8 cellular contexts compared by ENCODE assay signal in genomic region chr15:30833349-30833748, GRCh38.
A peak's percentile ranks its signal among the peaks of the same experiment; 100 is the strongest.
DNase-seq lines count a peak whose midpoint lies in the region; ATAC-seq, FAIRE-seq and TF ChIP-seq lines count a peak whose summit lies in the region.
"Not testable (repeated sequence)": the region's sequence is repeated elsewhere in the genome, so short reads cannot be mapped to it uniquely, and the experiment has no call there.

No MANE protein-coding gene starts in this region.

- not testable (repeated sequence) for H3K27me3 ChIP-seq in CD4-positive, alpha-beta T cell (ENCODE audit: control insufficient read depth, insufficient read depth, low read length); bronchial epithelial cell (ENCODE audit: control insufficient read depth, insufficient read depth, low read length)

- H3K36me3 Mint-ChIP-seq in CD4-positive, alpha-beta T cell (ENCODE audit: low read depth); T-cell; activated CD8-positive, alpha-beta memory T cell treated with anti-CD3 and anti-CD28 coated beads, Interleukin-2, amount 10 ng/mL, durations not matched to agents 7 days and 5 days: not testable (repeated sequence)
- peaks cover 51% of the 10 kb centered on the region for H3K36me3 Mint-ChIP-seq in activated CD4-positive, alpha-beta T cell treated with anti-CD3 and anti-CD28 coated beads, Interleukin-2, amount 10 ng/mL, durations not matched to agents 24 days and 14 days (ENCODE audit: low read depth)

- H3K27me3 Mint-ChIP-seq in CD4-positive, alpha-beta T cell; T-cell; activated CD4-positive, alpha-beta T cell treated with anti-CD3 and anti-CD28 coated beads, Interleukin-2, amount 10 ng/mL, durations not matched to agents 24 days and 14 days; activated CD8-positive, alpha-beta memory T cell treated with anti-CD3 and anti-CD28 coated beads, Interleukin-2, amount 10 ng/mL, durations not matched to agents 7 days and 5 days: not testable (repeated sequence)

- H3K4me3 ChIP-seq in bronchial epithelial cell (ENCODE audit: low read depth, low read length); mucosa of descending colon: not testable (repeated sequence)

- intact Hi-C loops in CD4-positive, alpha-beta T cell (cut with DNase I, micrococcal nuclease); activated CD4-positive, alpha-beta T cell treated with anti-CD3 and anti-CD28 coated beads, Interleukin-2, amount 10 ng/mL, durations not matched to agents 24 days and 14 days (cut with micrococcal nuclease); mucosa of descending colon (cut with DNase I, micrococcal nuclease): not testable (repeated sequence)

- DNase-seq in CD4-positive, alpha-beta T cell = peak in 2 of 10 experiments; percentile 28 to 32
- peak in 19 of 34 experiments; percentile 10 to 40 (median 22) for DNase-seq in T-cell
- DNase-seq in activated CD4-positive, alpha-beta T cell treated with anti-CD3 and anti-CD28 coated beads, Interleukin-2, amount 10 ng/mL, durations not matched to agents 24 days and 14 days = peak; percentile 67
- DNase-seq in activated CD8-positive, alpha-beta memory T cell treated with anti-CD3 and anti-CD28 coated beads, Interleukin-2, amount 10 ng/mL, durations not matched to agents 7 days and 5 days = not testable (repeated sequence)
- peak; percentile 15 for DNase-seq in activated naive CD4-positive, alpha-beta T cell treated with anti-CD3 and anti-CD28 coated beads, Interleukin-2, amount 50 U/mL, for 16 hours
- peak; percentile 59 for DNase-seq in bronchial epithelial cell (ENCODE audit: low read depth)
- DNase-seq in mucosa of descending colon = peak in 1 of 3 donors; percentile 22
- DNase-seq in ureter (ENCODE audit: low spot score) = peak; percentile 71

- H3K27ac ChIP-seq in CD4-positive, alpha-beta T cell (ENCODE audit: low read depth, low read length) = not testable (repeated sequence)

- peak; percentile 78 for ATAC-seq in CD4-positive, alpha-beta T cell (ENCODE audit: poor library complexity)
- peak; percentile 63 to 83 (median 79) for ATAC-seq in T-cell (replicated peaks in 1 of 4)
- not testable (repeated sequence) for ATAC-seq in activated CD8-positive, alpha-beta memory T cell treated with anti-CD3 and anti-CD28 coated beads, Interleukin-2, amount 10 ng/mL, durations not matched to agents 7 days and 5 days
- peak; percentile 34 for ATAC-seq in mucosa of descending colon

- peak; percentile 52 for FAIRE-seq in bronchial epithelial cell (lab: Jason Lieb, UNC)

- peak overlapping the region; percentile 76 for H3K27ac Mint-ChIP-seq in CD4-positive, alpha-beta T cell
- H3K27ac Mint-ChIP-seq in T-cell = peak overlapping the region; percentile 44 to 84
- H3K27ac Mint-ChIP-seq in activated CD4-positive, alpha-beta T cell treated with anti-CD3 and anti-CD28 coated beads, Interleukin-2, amount 10 ng/mL, durations not matched to agents 24 days and 14 days = peak overlapping the region; percentile 42
- H3K27ac Mint-ChIP-seq in activated CD8-positive, alpha-beta memory T cell treated with anti-CD3 and anti-CD28 coated beads, Interleukin-2, amount 10 ng/mL, durations not matched to agents 7 days and 5 days = peak overlapping the region; percentile 32

- peaks cover 36% of the 10 kb centered on the region for H3K4me1 Mint-ChIP-seq in CD4-positive, alpha-beta T cell (ENCODE audit: low read depth)
- H3K4me1 Mint-ChIP-seq in T-cell = peaks cover 24 to 39% (median 39%) of the 10 kb centered on the region in 3 donors
- peaks cover 34% of the 10 kb centered on the region for H3K4me1 Mint-ChIP-seq in activated CD4-positive, alpha-beta T cell treated with anti-CD3 and anti-CD28 coated beads, Interleukin-2, amount 10 ng/mL, durations not matched to agents 24 days and 14 days
- H3K4me1 Mint-ChIP-seq in activated CD8-positive, alpha-beta memory T cell treated with anti-CD3 and anti-CD28 coated beads, Interleukin-2, amount 10 ng/mL, durations not matched to agents 7 days and 5 days = peaks cover 15% of the 10 kb centered on the region

- POLR2A ChIA-PET in CD4-positive, alpha-beta T cell (lab: Charles Lee); T-cell (lab: Charles Lee): not testable (repeated sequence)

- H3K9me3 ChIP-seq in CD4-positive, alpha-beta T cell (ENCODE audit: control insufficient read depth, low read length); mucosa of descending colon: not testable (repeated sequence)

- not testable (repeated sequence) for H3K36me3 ChIP-seq in bronchial epithelial cell (ENCODE audit: control insufficient read depth, insufficient read depth, low read length); mucosa of descending colon (ENCODE audit: low read depth)

- not testable (repeated sequence) for H3K4me3 Mint-ChIP-seq in CD4-positive, alpha-beta T cell; activated CD4-positive, alpha-beta T cell treated with anti-CD3 and anti-CD28 coated beads, Interleukin-2, amount 10 ng/mL, durations not matched to agents 24 days and 14 days; activated CD8-positive, alpha-beta memory T cell treated with anti-CD3 and anti-CD28 coated beads, Interleukin-2, amount 10 ng/mL, durations not matched to agents 7 days and 5 days
- H3K4me3 Mint-ChIP-seq in T-cell = peak overlapping the region in 1 of 3 donors; percentile 57

- not testable (repeated sequence) for H3K9me3 Mint-ChIP-seq in CD4-positive, alpha-beta T cell; T-cell; activated CD4-positive, alpha-beta T cell treated with anti-CD3 and anti-CD28 coated beads, Interleukin-2, amount 10 ng/mL, durations not matched to agents 24 days and 14 days; activated CD8-positive, alpha-beta memory T cell treated with anti-CD3 and anti-CD28 coated beads, Interleukin-2, amount 10 ng/mL, durations not matched to agents 7 days and 5 days (ENCODE audit: low read depth)

- CTCF ChIA-PET in CD4-positive, alpha-beta T cell (lab: Charles Lee); activated CD8-positive, alpha-beta memory T cell treated with anti-CD3 and anti-CD28 coated beads, Interleukin-2, amount 10 ng/mL, durations not matched to agents 7 days and 5 days (lab: Charles Lee): not testable (repeated sequence)
- CTCF ChIA-PET in T-cell (lab: Charles Lee) = interaction anchor here in 1 of 2 donors (0.6 kb wide), 1 partner anchor 73 kb away, joined by 3 read pairs; no protein-coding TSS in a partner anchor

- not testable (repeated sequence) for H3K4me1 ChIP-seq in mucosa of descending colon (ENCODE audit: low read depth)

- not testable (repeated sequence) for TF ChIP-seq CTCF in CD4-positive, alpha-beta T cell (IDR thresholded peaks at IDR 0.05); bronchial epithelial cell (IDR thresholded peaks at IDR 0.05; ENCODE audit: insufficient read depth, low read length, severe bottlenecking); mucosa of descending colon (IDR thresholded peaks at IDR 0.05)
